Comparison of ENCODE assay signal across 1 cellular context in genomic region chr15:88975891-88976290, GRCh38.
TF ChIP-seq lines count a peak whose summit lies in the region.

No MANE protein-coding gene starts in this region.

TF ChIP-seq in K562, 482 proteins besides CTCF, POLR2A, EP300 and RAD21 (continued from another document):
- no peak for TF ChIP-seq MXD1 (CRISPR knock-in tag; IDR thresholded peaks at IDR 0.05; ENCODE audit: borderline replicate concordance, poor library complexity, severe bottlenecking)
- TF ChIP-seq SREBF2 (CRISPR knock-in tag; IDR thresholded peaks at IDR 0.05): no peak
- TF ChIP-seq BCOR (IDR thresholded peaks at IDR 0.05): no peak
- TF ChIP-seq SNAPC5 (CRISPR knock-in tag; IDR thresholded peaks at IDR 0.05): no peak
- TF ChIP-seq MTA2 (IDR thresholded peaks at IDR 0.05; ENCODE audit: low read depth): no peak
- no peak for TF ChIP-seq UBTF (IDR thresholded peaks at IDR 0.05; ENCODE audit: borderline replicate concordance in 1 of 2, low read depth in 2 of 2, low read length in 2 of 2)
